8 cellular contexts compared by ENCODE assay signal in the genomic region with DNA sequence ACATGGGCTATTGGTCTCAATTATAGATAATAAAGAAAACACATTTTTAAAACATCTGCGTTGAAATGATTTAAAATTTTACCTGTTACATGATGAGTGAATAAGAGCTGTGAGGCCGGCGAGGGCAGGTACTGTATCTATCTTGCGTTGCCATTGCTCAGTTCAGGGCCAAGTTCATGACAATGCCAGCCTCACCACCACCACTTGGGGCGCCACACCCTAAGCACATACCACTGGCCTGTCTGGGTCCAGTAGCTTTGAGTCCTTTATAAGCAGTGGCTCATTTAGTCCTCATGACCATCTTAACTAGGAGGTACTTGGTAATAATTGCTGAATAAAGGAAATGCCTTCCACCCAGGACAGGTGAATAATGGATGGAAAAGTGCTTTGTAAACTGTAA. TPM values are rescaled to one million over a fixed set of nuclear protein-coding genes. Genes with fewer than 3 reads are reported as not detected.
DNase-seq lines count a peak whose midpoint lies in the region; ATAC-seq lines count a peak whose summit lies in the region.

No MANE protein-coding gene starts in this region.

- no peak overlapping the region for H3K4me3 Mint-ChIP-seq in activated T-cell treated with anti-CD3 and anti-CD28 coated beads, Interleukin-2, amount 50 U/mL, for 4 hours

- peaks cover 31% of the 10 kb centered on the region for H3K4me1 Mint-ChIP-seq in activated T-cell treated with anti-CD3 and anti-CD28 coated beads, Interleukin-2, amount 50 U/mL, for 4 hours (ENCODE audit: low read depth)

- ATAC-seq in activated T-cell treated with anti-CD3 and anti-CD28 coated beads, Interleukin-2, amount 50 U/mL, for 4 hours: no peak
- no peak for ATAC-seq in HG02588 (IDR thresholded peaks at IDR 0.05; ENCODE audit: unreplicated experiment)
- no peak for ATAC-seq in GM18868 (IDR thresholded peaks at IDR 0.05; ENCODE audit: unreplicated experiment)
- ATAC-seq in GM21515 (IDR thresholded peaks at IDR 0.05; ENCODE audit: unreplicated experiment): no peak

- peak; percentile 58 for DNase-seq in activated CD4-positive, alpha-beta T cell treated with anti-CD3 and anti-CD28 coated beads for 48 hours
- no peak for DNase-seq in activated CD4-positive, alpha-beta T cell treated with anti-CD3 and anti-CD28 coated beads for 1 hour
- DNase-seq in MV-4-11 (lab: John Stamatoyannopoulos, UW) (peak; percentile 47), kidney tubule cell (ENCODE audit: low spot score) (peak; percentile 59)
- DNase-seq in activated T-cell treated with anti-CD3 and anti-CD28 coated beads, Interleukin-2, amount 50 U/mL, for 4 hours: peak; percentile 20

- no peaks in the 10 kb centered on the region for H3K36me3 Mint-ChIP-seq in activated T-cell treated with anti-CD3 and anti-CD28 coated beads, Interleukin-2, amount 50 U/mL, for 4 hours (ENCODE audit: insufficient read depth)

- no peaks in the 10 kb centered on the region for H3K27me3 Mint-ChIP-seq in activated T-cell treated with anti-CD3 and anti-CD28 coated beads, Interleukin-2, amount 50 U/mL, for 4 hours (ENCODE audit: low read depth)

- H3K9me3 Mint-ChIP-seq in activated T-cell treated with anti-CD3 and anti-CD28 coated beads, Interleukin-2, amount 50 U/mL, for 4 hours: no peaks in the 10 kb centered on the region

RNA-seq across cellular contexts. Expression of a gene that starts 14.5 kb away (rescaled TPM):
- under 1 TPM in 1 of 3 donors, not detected in 2; 0.26 TPM for total RNA-seq in activated T-cell treated with anti-CD3 and anti-CD28 coated beads, Interleukin-2, amount 50 U/mL, for 4 hours

RNA-seq across cellular contexts. Expression of a gene that starts 16.6 kb away (rescaled TPM):
- 10 to 100 TPM; 18.8 to 32.7 (median 24.5) TPM for total RNA-seq in activated T-cell treated with anti-CD3 and anti-CD28 coated beads, Interleukin-2, amount 50 U/mL, for 4 hours
